ENCODE assay signal across 6 cellular contexts in genomic region chr1:234009668-234010067, GRCh38.
"Had no signal": no experiment of that assay in that cellular context is flagged by ENCODE, and none has a peak within 500 bp of the region (broad histone marks: within the 10 kb centered on the region; RNA-seq: fewer than 3 reads in every experiment).

No MANE protein-coding gene starts in this region.

- DNase-seq: IMR-90, KBM-7, KG1 had no signal

- H3K27ac ChIP-seq: HL-60, KMS-11 had no signal

- H3K4me3 ChIP-seq: K562 had no signal
